ENCODE assay signal across 10 cellular contexts in genomic region chr2:128472789-128473174, GRCh38.
DNase-seq lines count a peak whose midpoint lies in the region; ATAC-seq and TF ChIP-seq lines count a peak whose summit lies in the region.
"Had no signal": no experiment of that assay in that cellular context is flagged by ENCODE, and none has a peak within 500 bp of the region (broad histone marks: within the 10 kb centered on the region; RNA-seq: fewer than 3 reads in every experiment).

No MANE protein-coding gene starts in this region.

- H3F3A ChIP-seq in GM23338 (replicated peaks; ENCODE audit: low read depth) = no peaks in the 10 kb centered on the region

- no peak overlapping the region for H3K4me3 ChIP-seq in GM23338
- peak overlapping the region in 1 of 2 experiments; percentile 40 for H3K4me3 ChIP-seq in mesenchymal stem cell (ENCODE audit: insufficient read depth in 1 of 2, low read depth in 1 of 2, low read length in 2 of 2)

- H3K9ac ChIP-seq in mesenchymal stem cell (ENCODE audit: low read length) = peak overlapping the region; percentile 57

- H3K18ac ChIP-seq in mesenchymal stem cell (ENCODE audit: low read depth in 1 of 2, low read length in 2 of 2) = no peak overlapping the region

- ATAC-seq in GM23338 (peak; percentile 35), GM21381 (IDR thresholded peaks at IDR 0.05; ENCODE audit: unreplicated experiment) (no peak)
- ATAC-seq: Panc1 had no signal

- H4K91ac ChIP-seq in mesenchymal stem cell (ENCODE audit: low read length) = no peak overlapping the region

- H3K4ac ChIP-seq in mesenchymal stem cell (ENCODE audit: low read depth in 1 of 2, low read length in 2 of 2) = no peak overlapping the region

- H2BK15ac ChIP-seq in mesenchymal stem cell (ENCODE audit: low read depth, poor library complexity, severe bottlenecking) = no peak overlapping the region

- peaks cover 30% of the 10 kb centered on the region for H3K9me3 ChIP-seq in mesenchymal stem cell (ENCODE audit: control insufficient read depth, low read length)

- H4K20me1 ChIP-seq in GM23338 (replicated peaks; ENCODE audit: insufficient read depth) = no peaks in the 10 kb centered on the region

- no peak overlapping the region for H2BK12ac ChIP-seq in mesenchymal stem cell (ENCODE audit: low read length in 2 of 2)

- 38% methylated on average over 3 of the region's 5 CpGs for WGBS in mesenchymal stem cell

- peak; percentile 38 for DNase-seq in GM04504 (ENCODE audit: low read depth)
- no peak for DNase-seq in GM23338 (ENCODE audit: low spot score)
- no peak for DNase-seq in T-helper 2 cell treated with Interferon-gamma antibody and Interleukin-4, amounts not matched to agents 5 μg/mL and 100 μg/mL, for 36 hours (ENCODE audit: low spot score)
- peak; percentile 14 for DNase-seq in mesenchymal stem cell
- no peak for DNase-seq in AML-193 (lab: John Stamatoyannopoulos, UW)
- DNase-seq in T1000 (lab: John Stamatoyannopoulos, UW) = no peak
- DNase-seq in hypothalamus (lab: John Stamatoyannopoulos, UW) = no peak

- peaks cover 5% of the 10 kb centered on the region; the same call in 1 of the 3 replicates for H3K4me1 Mint-ChIP-seq in GM23338
- H3K4me1 Mint-ChIP-seq in T-helper 2 cell treated with Interferon-gamma antibody and Interleukin-4, amounts not matched to agents 5 μg/mL and 100 μg/mL, for 36 hours (ENCODE audit: low read depth) = peaks cover 25% of the 10 kb centered on the region

- H3K9me2 ChIP-seq in GM23338 (ENCODE audit: insufficient read depth) = 0 out of 2 replicates have a peak, but pooled peaks cover 6% of the 10 kb centered on the region

- H2AFZ ChIP-seq in GM23338 (peak overlapping the region; percentile 87; the same call in 1 of the 2 replicates), mesenchymal stem cell (ENCODE audit: low read depth, low read length) (no peak overlapping the region)

- no peaks in the 10 kb centered on the region for H3K79me1 ChIP-seq in mesenchymal stem cell (replicated peaks; ENCODE audit: low read length, poor library complexity, severe bottlenecking)

- no peak overlapping the region for H3K14ac ChIP-seq in mesenchymal stem cell (ENCODE audit: low read length in 2 of 2)

- H4K8ac ChIP-seq in mesenchymal stem cell (ENCODE audit: low read length) = no peak overlapping the region

- H3K9me3 Mint-ChIP-seq in GM23338 = peaks cover 44% of the 10 kb centered on the region
- peaks cover 30% of the 10 kb centered on the region for H3K9me3 Mint-ChIP-seq in T-helper 2 cell treated with Interferon-gamma antibody and Interleukin-4, amounts not matched to agents 5 μg/mL and 100 μg/mL, for 36 hours

- H3K36me3 ChIP-seq in GM23338 (ENCODE audit: insufficient read depth) = no peaks in the 10 kb centered on the region; the same call in 1 of the 2 replicates
- H3K36me3 ChIP-seq in mesenchymal stem cell (ENCODE audit: control insufficient read depth in 1 of 2, insufficient read depth in 2 of 2, low read depth in 1 of 2, low read length in 2 of 2) = peaks cover 0 to 3% of the 10 kb centered on the region in 2 experiments

- peaks cover 38% of the 10 kb centered on the region for H3K36me3 Mint-ChIP-seq in GM23338 (ENCODE audit: low read depth)
- H3K36me3 Mint-ChIP-seq in T-helper 2 cell treated with Interferon-gamma antibody and Interleukin-4, amounts not matched to agents 5 μg/mL and 100 μg/mL, for 36 hours (ENCODE audit: low read depth) = peaks cover 19% of the 10 kb centered on the region

- H3K27me3 Mint-ChIP-seq in GM23338 (ENCODE audit: insufficient read depth, low read depth, poor library complexity) = peaks cover 13% of the 10 kb centered on the region
- no peaks in the 10 kb centered on the region for H3K27me3 Mint-ChIP-seq in T-helper 2 cell treated with Interferon-gamma antibody and Interleukin-4, amounts not matched to agents 5 μg/mL and 100 μg/mL, for 36 hours (ENCODE audit: low read depth)

- no peak overlapping the region for H3K27ac Mint-ChIP-seq in GM23338
- H3K27ac Mint-ChIP-seq in T-helper 2 cell treated with Interferon-gamma antibody and Interleukin-4, amounts not matched to agents 5 μg/mL and 100 μg/mL, for 36 hours = peak overlapping the region; percentile 96

- H3K27me3 ChIP-seq in GM23338 (ENCODE audit: insufficient read depth) (no peaks in the 10 kb centered on the region), mesenchymal stem cell (ENCODE audit: control insufficient read depth in 1 of 2, insufficient read depth in 1 of 2, low read length in 2 of 2) (peaks cover 0 to 14% of the 10 kb centered on the region in 2 experiments)

- no peaks in the 10 kb centered on the region for H3K79me2 ChIP-seq in GM23338 (replicated peaks; ENCODE audit: insufficient read depth)

- no peak for TF ChIP-seq CTCF in GM23338 (conservative IDR thresholded peaks at IDR 0.05; ENCODE audit: low read depth in 2 of 2)

- H3K23ac ChIP-seq in mesenchymal stem cell (ENCODE audit: low read length in 2 of 2) = no peak overlapping the region

- H3K4me1 ChIP-seq in GM23338 (ENCODE audit: insufficient read depth) (no peaks in the 10 kb centered on the region), mesenchymal stem cell (ENCODE audit: control insufficient read depth, insufficient read depth, low read depth, low read length) (no peaks in the 10 kb centered on the region)

- no peak overlapping the region for H2BK120ac ChIP-seq in mesenchymal stem cell (ENCODE audit: low read depth, low read length)

- no peak overlapping the region for H3K4me3 Mint-ChIP-seq in GM23338
- peak overlapping the region; percentile 64 for H3K4me3 Mint-ChIP-seq in T-helper 2 cell treated with Interferon-gamma antibody and Interleukin-4, amounts not matched to agents 5 μg/mL and 100 μg/mL, for 36 hours
- H3K4me3 Mint-ChIP-seq: neural crest cell had no signal

- no peak overlapping the region for H3K27ac ChIP-seq in GM23338 (ENCODE audit: low read depth)
- no peak overlapping the region for H3K27ac ChIP-seq in mesenchymal stem cell (ENCODE audit: low read length, poor library complexity, severe bottlenecking)

- H2BK5ac ChIP-seq in mesenchymal stem cell (ENCODE audit: low read depth, low read length, poor library complexity, severe bottlenecking) = no peak overlapping the region

- H3K4me2 ChIP-seq in GM23338 = no peak overlapping the region
- no peak overlapping the region for H3K4me2 ChIP-seq in mesenchymal stem cell (ENCODE audit: low read length, poor library complexity, severe bottlenecking)

- no peak overlapping the region for H2AK5ac ChIP-seq in mesenchymal stem cell (ENCODE audit: low read length, severe bottlenecking)

TF ChIP-seq in GM23338, 12 proteins besides CTCF, POLR2A, EP300 and RAD21 (continues in another document):
- TF ChIP-seq NANOG (IDR thresholded peaks at IDR 0.05; ENCODE audit: borderline replicate concordance) (no peak), ZNF462 (CRISPR knock-in tag; IDR thresholded peaks at IDR 0.05) (no peak)

Comparison
In these comparisons a context has a peak if more than half of its experiments do, and no peak if none do; other contexts are left out.
1. DNase-seq: peak in GM04504 (single experiment) and mesenchymal stem cell (single experiment); none in GM23338 (single experiment), T-helper 2 cell treated with Interferon-gamma antibody and Interleukin-4, amounts not matched to agents 5 μg/mL and 100 μg/mL, for 36 hours (single experiment), AML-193 (0 of 2), T1000 (single experiment) and hypothalamus (0 of 51).